25 cellular contexts compared by ENCODE assay signal in genomic region chr4:172169871-172170270, GRCh38.
"Had no signal": no experiment of that assay in that cellular context is flagged by ENCODE, and none has a peak within 500 bp of the region (broad histone marks: within the 10 kb centered on the region; RNA-seq: fewer than 3 reads in every experiment).

No MANE protein-coding gene starts in this region.

- H3K36me3 ChIP-seq: ascending aorta, gastroesophageal sphincter, heart left ventricle, left lung, tibial artery had no signal

- H3K4me1 Mint-ChIP-seq: activated CD4-positive, alpha-beta T cell treated with anti-CD3 and anti-CD28 coated beads for 36 hours; naive B cell; neural crest cell had no signal

- H3K9me3 Mint-ChIP-seq: dendritic cell treated with granulocyte-macrophage colony-stimulating factor and Interleukin-4, amounts not matched to agents 40 ng/mL and 50 ng/mL, for 4 days had no signal

- H3K9me3 ChIP-seq: ascending aorta, gastroesophageal sphincter, left lung, mucosa of descending colon, tibial artery had no signal

- H3K4me3 Mint-ChIP-seq: activated CD4-positive, alpha-beta memory T cell treated with anti-CD3 and anti-CD28 coated beads for 36 hours; activated CD4-positive, alpha-beta T cell treated with anti-CD3 and anti-CD28 coated beads for 36 hours; activated T-cell treated with anti-CD3 and anti-CD28 coated beads, Interleukin-2, amount 50 U/mL, for 24 hours; dendritic cell treated with granulocyte-macrophage colony-stimulating factor and Interleukin-4, amounts not matched to agents 40 ng/mL and 50 ng/mL, for 4 days; naive B cell; neural crest cell; T-helper 2 cell treated with Interferon-gamma antibody and Interleukin-4, amounts not matched to agents 5 μg/mL and 100 μg/mL, for 36 hours had no signal

- H3K4me1 ChIP-seq: ascending aorta, gastroesophageal sphincter, heart left ventricle, left lung, tibial artery had no signal

- H3K27me3 Mint-ChIP-seq: activated CD4-positive, alpha-beta memory T cell treated with anti-CD3 and anti-CD28 coated beads for 36 hours; activated CD4-positive, alpha-beta T cell treated with anti-CD3 and anti-CD28 coated beads for 36 hours; activated T-cell treated with anti-CD3 and anti-CD28 coated beads, Interleukin-2, amount 50 U/mL, for 24 hours; dendritic cell treated with granulocyte-macrophage colony-stimulating factor and Interleukin-4, amounts not matched to agents 40 ng/mL and 50 ng/mL, for 4 days; naive B cell had no signal

- H3K36me3 Mint-ChIP-seq: activated CD4-positive, alpha-beta memory T cell treated with anti-CD3 and anti-CD28 coated beads for 36 hours; naive B cell had no signal

- FAIRE-seq: bronchial epithelial cell, keratinocyte, TTC549 had no signal

- H3K27me3 ChIP-seq: ascending aorta, gastroesophageal sphincter, heart left ventricle, left lung, tibial artery had no signal

- DNase-seq: activated CD4-positive, alpha-beta memory T cell treated with anti-CD3 and anti-CD28 coated beads for 36 hours; activated CD4-positive, alpha-beta T cell treated with anti-CD3 and anti-CD28 coated beads for 36 hours; activated naive CD4-positive, alpha-beta T cell treated with Interleukin-2 at 50 U/mL for 16 hours; activated T-cell treated with anti-CD3 and anti-CD28 coated beads, Interleukin-2, amount 50 U/mL, for 24 hours; cerebellar nuclear complex; effector CD8-positive, alpha-beta T cell; heart left ventricle; left lung; mammary epithelial cell; mucosa of descending colon; naive B cell; right cardiac atrium; stimulated activated naive CD8-positive, alpha-beta T cell treated with anti-CD3 and anti-CD28 coated beads, Interleukin-15, Interleukin-2, amounts not matched to agents 100 U/mL and 50 U/mL, for 24 hours; substantia nigra; tibial artery had no signal

- H3K4me3 ChIP-seq: ascending aorta, gastroesophageal sphincter, heart left ventricle, left lung, mucosa of descending colon, tibial artery had no signal

- H3K27ac Mint-ChIP-seq: activated CD4-positive, alpha-beta memory T cell treated with anti-CD3 and anti-CD28 coated beads for 36 hours; activated CD4-positive, alpha-beta T cell treated with anti-CD3 and anti-CD28 coated beads for 36 hours; activated T-cell treated with anti-CD3 and anti-CD28 coated beads, Interleukin-2, amount 50 U/mL, for 24 hours; activated T-helper 2 cell treated with anti-CD3 and anti-CD28 coated beads, Interferon-gamma antibody, Interleukin-2, Interleukin-4, amounts not matched to agents 10 μg/mL and 5 μg/mL and 100 μg/mL, durations not matched to agents 14 hours and 24 hours and 36 hours; dendritic cell treated with granulocyte-macrophage colony-stimulating factor and Interleukin-4, amounts not matched to agents 40 ng/mL and 50 ng/mL, for 4 days; naive B cell; progenitor cell of endocrine pancreas; T-helper 2 cell treated with Interferon-gamma antibody and Interleukin-4, amounts not matched to agents 5 μg/mL and 100 μg/mL, for 36 hours had no signal

- H3K27ac ChIP-seq: ascending aorta, gastroesophageal sphincter, heart left ventricle, left lung, tibial artery had no signal
